ENCODE assay signal across 5 cellular contexts in genomic region chr19:23099966-23100365, GRCh38.
"Had no signal": no experiment of that assay in that cellular context is flagged by ENCODE, and none has a peak within 500 bp of the region (broad histone marks: within the 10 kb centered on the region; RNA-seq: fewer than 3 reads in every experiment).

No MANE protein-coding gene starts in this region.

- DNase-seq: GM23248, GOT3, H7, HFFc6, IMR-90 had no signal

- H3K27ac Mint-ChIP-seq: HFFc6 had no signal

- H3K4me3 Mint-ChIP-seq: HFFc6 had no signal
